Comparison of ENCODE assay signal across 10 cellular contexts in genomic region chr11:296976-297665, GRCh38. TPM values are rescaled to one million over a fixed set of nuclear protein-coding genes. Genes with fewer than 3 reads are reported as not detected.
A peak's percentile ranks its signal among the peaks of the same experiment; 100 is the strongest.
DNase-seq lines count a peak whose midpoint lies in the region; ATAC-seq and TF ChIP-seq lines count a peak whose summit lies in the region.
"Had no signal": no experiment of that assay in that cellular context is flagged by ENCODE, and none has a peak within 500 bp of the region (broad histone marks: within the 10 kb centered on the region; RNA-seq: fewer than 3 reads in every experiment).

No MANE protein-coding gene starts in this region.

- no peak for TF ChIP-seq CTCF in osteocyte (IDR thresholded peaks at IDR 0.05)

- peak overlapping the region; percentile 78 for H3K27ac Mint-ChIP-seq in activated T-helper 1 cell treated with anti-CD3 and anti-CD28 coated beads, Interleukin-12 subunit alpha, Interleukin-12 subunit beta, Interleukin-2, Interleukin-4 antibody, amounts not matched to agents 30 ng/mL and 10 ng/mL and 1 ng/mL, durations not matched to agents 14 hours and 24 hours and 36 hours
- H3K27ac Mint-ChIP-seq in immature natural killer cell = peak overlapping the region; percentile 50 to 95 (median 88)
- H3K27ac Mint-ChIP-seq in stimulated activated naive CD8-positive, alpha-beta T cell treated with anti-CD3 and anti-CD28 coated beads, Interleukin-15, amount 100 ng/mL, for 72 hours = peak overlapping the region; percentile 22 to 95
- no peak overlapping the region for H3K27ac Mint-ChIP-seq in osteocyte (ENCODE audit: unreplicated experiment)

- peak; percentile 58 for ATAC-seq in stimulated activated naive CD8-positive, alpha-beta T cell treated with anti-CD3 and anti-CD28 coated beads, Interleukin-15, amount 100 ng/mL, for 72 hours
- ATAC-seq in HG02885 (IDR thresholded peaks at IDR 0.05; ENCODE audit: poor library complexity, unreplicated experiment) = no peak

- intact Hi-C loops in activated T-helper 1 cell treated with anti-CD3 and anti-CD28 coated beads, Interleukin-12 subunit alpha, Interleukin-12 subunit beta, Interleukin-2, Interleukin-4 antibody, amounts not matched to agents 30 ng/mL and 10 ng/mL and 1 ng/mL, durations not matched to agents 14 hours and 24 hours and 36 hours (cut with micrococcal nuclease) = no loop called here

- peaks cover 12% of the 10 kb centered on the region for H3K4me1 Mint-ChIP-seq in activated T-helper 1 cell treated with anti-CD3 and anti-CD28 coated beads, Interleukin-12 subunit alpha, Interleukin-12 subunit beta, Interleukin-2, Interleukin-4 antibody, amounts not matched to agents 30 ng/mL and 10 ng/mL and 1 ng/mL, durations not matched to agents 14 hours and 24 hours and 36 hours (ENCODE audit: low read depth)
- H3K4me1 Mint-ChIP-seq in immature natural killer cell (peaks cover 26 to 31% of the 10 kb centered on the region in 2 donors), osteocyte (ENCODE audit: unreplicated experiment) (peaks cover 8% of the 10 kb centered on the region)
- H3K4me1 Mint-ChIP-seq in stimulated activated naive CD8-positive, alpha-beta T cell treated with anti-CD3 and anti-CD28 coated beads, Interleukin-15, amount 100 ng/mL, for 72 hours = peaks cover 90% of the 10 kb centered on the region

- no peak overlapping the region for H3K4me3 Mint-ChIP-seq in activated T-helper 1 cell treated with anti-CD3 and anti-CD28 coated beads, Interleukin-12 subunit alpha, Interleukin-12 subunit beta, Interleukin-2, Interleukin-4 antibody, amounts not matched to agents 30 ng/mL and 10 ng/mL and 1 ng/mL, durations not matched to agents 14 hours and 24 hours and 36 hours
- H3K4me3 Mint-ChIP-seq in immature natural killer cell (peak overlapping the region; percentile 62 to 80 (median 67)), osteocyte (ENCODE audit: unreplicated experiment) (no peak overlapping the region)
- peak overlapping the region; percentile 23 to 64 for H3K4me3 Mint-ChIP-seq in stimulated activated naive CD8-positive, alpha-beta T cell treated with anti-CD3 and anti-CD28 coated beads, Interleukin-15, amount 100 ng/mL, for 72 hours

- H3K36me3 Mint-ChIP-seq in activated T-helper 1 cell treated with anti-CD3 and anti-CD28 coated beads, Interleukin-12 subunit alpha, Interleukin-12 subunit beta, Interleukin-2, Interleukin-4 antibody, amounts not matched to agents 30 ng/mL and 10 ng/mL and 1 ng/mL, durations not matched to agents 14 hours and 24 hours and 36 hours (ENCODE audit: low read depth) = no peaks in the 10 kb centered on the region
- H3K36me3 Mint-ChIP-seq in immature natural killer cell (no peaks in the 10 kb centered on the region), osteocyte (ENCODE audit: unreplicated experiment) (peaks cover 1% of the 10 kb centered on the region)

- peaks cover 13% of the 10 kb centered on the region for H3K27me3 Mint-ChIP-seq in activated T-helper 1 cell treated with anti-CD3 and anti-CD28 coated beads, Interleukin-12 subunit alpha, Interleukin-12 subunit beta, Interleukin-2, Interleukin-4 antibody, amounts not matched to agents 30 ng/mL and 10 ng/mL and 1 ng/mL, durations not matched to agents 14 hours and 24 hours and 36 hours (ENCODE audit: insufficient read depth)
- peaks cover 4 to 11% (median 10%) of the 10 kb centered on the region in 3 donors for H3K27me3 Mint-ChIP-seq in immature natural killer cell (ENCODE audit: low read depth in 3 of 3)
- peaks cover 19% of the 10 kb centered on the region for H3K27me3 Mint-ChIP-seq in stimulated activated naive CD8-positive, alpha-beta T cell treated with anti-CD3 and anti-CD28 coated beads, Interleukin-15, amount 100 ng/mL, for 72 hours
- H3K27me3 Mint-ChIP-seq in osteocyte (ENCODE audit: unreplicated experiment) = no peaks in the 10 kb centered on the region

- DNase-seq in activated CD8-positive, alpha-beta memory T cell treated with anti-CD3 and anti-CD28 coated beads, Interleukin-2, amount 50 U/mL, for 4 hours = peak; percentile 16
- DNase-seq in activated CD8-positive, alpha-beta memory T cell treated with anti-CD3 and anti-CD28 coated beads, Interleukin-2, amount 50 U/mL, for 48 hours = no peak
- DNase-seq in activated T-helper 1 cell treated with anti-CD3 and anti-CD28 coated beads, Interleukin-12 subunit alpha, Interleukin-12 subunit beta, Interleukin-2, Interleukin-4 antibody, amounts not matched to agents 30 ng/mL and 10 ng/mL and 1 ng/mL, durations not matched to agents 14 hours and 24 hours and 36 hours (ENCODE audit: low spot score) = no peak
- peak in 1 of 3 donors; percentile 29 for DNase-seq in immature natural killer cell
- peak in 1 of 2 donors; percentile 66 for DNase-seq in stimulated activated naive CD8-positive, alpha-beta T cell treated with anti-CD3 and anti-CD28 coated beads, Interleukin-15, amount 100 ng/mL, for 72 hours
- no peak for DNase-seq in NCI-H1417 (lab: John Stamatoyannopoulos, UW)
- DNase-seq in osteocyte (ENCODE audit: extremely low spot score, unreplicated experiment) = no peak

- H3K9me3 Mint-ChIP-seq in activated T-helper 1 cell treated with anti-CD3 and anti-CD28 coated beads, Interleukin-12 subunit alpha, Interleukin-12 subunit beta, Interleukin-2, Interleukin-4 antibody, amounts not matched to agents 30 ng/mL and 10 ng/mL and 1 ng/mL, durations not matched to agents 14 hours and 24 hours and 36 hours = no peaks in the 10 kb centered on the region
- H3K9me3 Mint-ChIP-seq in immature natural killer cell (no peaks in the 10 kb centered on the region), osteocyte (ENCODE audit: unreplicated experiment) (no peaks in the 10 kb centered on the region)
- no peaks in the 10 kb centered on the region for H3K9me3 Mint-ChIP-seq in stimulated activated naive CD8-positive, alpha-beta T cell treated with anti-CD3 and anti-CD28 coated beads, Interleukin-15, amount 100 ng/mL, for 72 hours

RNA-seq across cellular contexts. Expression of gene IFITM5, which starts 2.2 kb away (rescaled TPM):
- total RNA-seq in activated T-helper 1 cell treated with anti-CD3 and anti-CD28 coated beads, Interleukin-12 subunit alpha, Interleukin-12 subunit beta, Interleukin-2, Interleukin-4 antibody, amounts not matched to agents 30 ng/mL and 10 ng/mL and 1 ng/mL, durations not matched to agents 14 hours and 24 hours and 36 hours = not detected in 2 replicates
- not detected for polyA plus RNA-seq in immature natural killer cell
- not detected in 2 replicates for total RNA-seq in osteocyte
- total RNA-seq: temporal lobe had no signal
- polyA plus RNA-seq: neural cell had no signal

RNA-seq across cellular contexts. Expression of gene PGGHG, which starts 8.2 kb away (rescaled TPM):
- total RNA-seq in activated T-helper 1 cell treated with anti-CD3 and anti-CD28 coated beads, Interleukin-12 subunit alpha, Interleukin-12 subunit beta, Interleukin-2, Interleukin-4 antibody, amounts not matched to agents 30 ng/mL and 10 ng/mL and 1 ng/mL, durations not matched to agents 14 hours and 24 hours and 36 hours = 164 and 167 TPM in 2 replicates
- 10 to 100 TPM in 2 of 3 donors, 1 to 10 TPM in 1; 8.1 to 17.4 (median 11.4) TPM for polyA plus RNA-seq in immature natural killer cell
- 39.9 and 43.4 TPM in 2 replicates for total RNA-seq in osteocyte

RNA-seq across cellular contexts. Expression of gene IFITM2, which starts 10.5 kb away (rescaled TPM):
- total RNA-seq in activated T-helper 1 cell treated with anti-CD3 and anti-CD28 coated beads, Interleukin-12 subunit alpha, Interleukin-12 subunit beta, Interleukin-2, Interleukin-4 antibody, amounts not matched to agents 30 ng/mL and 10 ng/mL and 1 ng/mL, durations not matched to agents 14 hours and 24 hours and 36 hours = 494 and 521 TPM in 2 replicates
- 1,000 to 10,000 TPM; 4,348 to 7,867 (median 6,958) TPM for polyA plus RNA-seq in immature natural killer cell
- total RNA-seq in osteocyte = 671 and 698 TPM in 2 replicates
- polyA plus RNA-seq: neural cell had no signal

RNA-seq across cellular contexts. Expression of gene IFITM1, which starts 16.7 kb away (rescaled TPM):
- 208 and 214 TPM in 2 replicates for total RNA-seq in activated T-helper 1 cell treated with anti-CD3 and anti-CD28 coated beads, Interleukin-12 subunit alpha, Interleukin-12 subunit beta, Interleukin-2, Interleukin-4 antibody, amounts not matched to agents 30 ng/mL and 10 ng/mL and 1 ng/mL, durations not matched to agents 14 hours and 24 hours and 36 hours
- 1,000 to 10,000 TPM; 2,792 to 4,533 (median 3,562) TPM for polyA plus RNA-seq in immature natural killer cell
- 352 and 355 TPM in 2 replicates for total RNA-seq in osteocyte

RNA-seq across cellular contexts. Expression of gene NLRP6, which starts 18.9 kb away (rescaled TPM):
- total RNA-seq in activated T-helper 1 cell treated with anti-CD3 and anti-CD28 coated beads, Interleukin-12 subunit alpha, Interleukin-12 subunit beta, Interleukin-2, Interleukin-4 antibody, amounts not matched to agents 30 ng/mL and 10 ng/mL and 1 ng/mL, durations not matched to agents 14 hours and 24 hours and 36 hours = 4.9 and 5.2 TPM in 2 replicates
- 1 to 10 TPM in 2 of 3 donors, not detected in 1; 1.6 to 5.1 TPM for polyA plus RNA-seq in immature natural killer cell
- not detected in 2 replicates for total RNA-seq in osteocyte
- total RNA-seq: temporal lobe had no signal
- polyA plus RNA-seq: neural cell had no signal

Comparison
In these comparisons a context has a peak if more than half of its experiments do, and no peak if none do; other contexts are left out.
1. H3K4me3 Mint-ChIP-seq: peak in immature natural killer cell (5 of 5) and stimulated activated naive CD8-positive, alpha-beta T cell treated with anti-CD3 and anti-CD28 coated beads, Interleukin-15, amount 100 ng/mL, for 72 hours (2 of 2); none in activated T-helper 1 cell treated with anti-CD3 and anti-CD28 coated beads, Interleukin-12 subunit alpha, Interleukin-12 subunit beta, Interleukin-2, Interleukin-4 antibody, amounts not matched to agents 30 ng/mL and 10 ng/mL and 1 ng/mL, durations not matched to agents 14 hours and 24 hours and 36 hours (single experiment) and osteocyte (single experiment).